In genomic region chr14:74628418-74628817, GRCh38 we compare ENCODE assay signal across 3 cellular contexts.
TF ChIP-seq lines count a peak whose summit lies in the region.

No MANE protein-coding gene starts in this region.

TF ChIP-seq in IMR-90, 13 proteins besides CTCF, POLR2A, EP300 and RAD21:
- no peak for TF ChIP-seq MXI1 (IDR thresholded peaks at IDR 0.05; ENCODE audit: borderline replicate concordance, low read depth, low read length)

TF ChIP-seq in K562, 482 proteins besides CTCF, POLR2A, EP300 and RAD21:
- no peak for TF ChIP-seq MAFG (tag; conservative IDR thresholded peaks at IDR 0.05)
- peak; percentile 67 for TF ChIP-seq NFIC (IDR thresholded peaks at IDR 0.05)
- TF ChIP-seq PCBP2 (IDR thresholded peaks at IDR 0.05; ENCODE audit: low read depth, low read length, poor library complexity, severe bottlenecking) = no peak
- TF ChIP-seq RBM15 (IDR thresholded peaks at IDR 0.05; ENCODE audit: insufficient read depth, low read length) = no peak
- TF ChIP-seq HLTF (IDR thresholded peaks at IDR 0.05) = no peak
- no peak for TF ChIP-seq ZFP36 (IDR thresholded peaks at IDR 0.05; ENCODE audit: low read depth, low read length, partially characterized antibody)
- TF ChIP-seq ZKSCAN1 (IDR thresholded peaks at IDR 0.05; ENCODE audit: low read depth, low read length) = no peak
- TF ChIP-seq HSF4 (CRISPR knock-in tag; IDR thresholded peaks at IDR 0.05; ENCODE audit: borderline replicate concordance) = no peak
TF ChIP-seq in K562: peak in this region for 1.

TF ChIP-seq in HepG2, 621 proteins besides CTCF, POLR2A, EP300 and RAD21:
- TF ChIP-seq HNF4G (IDR thresholded peaks at IDR 0.05; ENCODE audit: borderline replicate concordance, low read depth, low read length) (peak; percentile 45), HNF4G (CRISPR knock-in tag; IDR thresholded peaks at IDR 0.05; ENCODE audit: borderline replicate concordance, low read depth) (no peak), SAP130 (CRISPR knock-in tag; IDR thresholded peaks at IDR 0.05; ENCODE audit: low read depth) (0 out of 2 replicates have a peak, but pooled peaks have one; percentile 21), HNF4A (CRISPR knock-in tag; IDR thresholded peaks at IDR 0.05) (peak; percentile 76), ZBTB37 (CRISPR knock-in tag; IDR thresholded peaks at IDR 0.05) (no peak), ZNF121 (CRISPR knock-in tag; IDR thresholded peaks at IDR 0.05) (0 out of 2 replicates have a peak, but pooled peaks have one; percentile 56), TFAP4 (IDR thresholded peaks at IDR 0.05; ENCODE audit: borderline replicate concordance, low read depth) (peak; percentile 65), YEATS2 (CRISPR knock-in tag; IDR thresholded peaks at IDR 0.05; ENCODE audit: borderline replicate concordance) (peak; percentile 33; the same call in 1 of the 2 replicates), HMG20A (CRISPR knock-in tag; IDR thresholded peaks at IDR 0.05; ENCODE audit: borderline replicate concordance) (peak; percentile 27; the same call in 1 of the 2 replicates), FOSL1 (CRISPR knock-in tag; IDR thresholded peaks at IDR 0.05; ENCODE audit: borderline replicate concordance) (no peak)
